9 cellular contexts compared by ENCODE assay signal in the genomic region with DNA sequence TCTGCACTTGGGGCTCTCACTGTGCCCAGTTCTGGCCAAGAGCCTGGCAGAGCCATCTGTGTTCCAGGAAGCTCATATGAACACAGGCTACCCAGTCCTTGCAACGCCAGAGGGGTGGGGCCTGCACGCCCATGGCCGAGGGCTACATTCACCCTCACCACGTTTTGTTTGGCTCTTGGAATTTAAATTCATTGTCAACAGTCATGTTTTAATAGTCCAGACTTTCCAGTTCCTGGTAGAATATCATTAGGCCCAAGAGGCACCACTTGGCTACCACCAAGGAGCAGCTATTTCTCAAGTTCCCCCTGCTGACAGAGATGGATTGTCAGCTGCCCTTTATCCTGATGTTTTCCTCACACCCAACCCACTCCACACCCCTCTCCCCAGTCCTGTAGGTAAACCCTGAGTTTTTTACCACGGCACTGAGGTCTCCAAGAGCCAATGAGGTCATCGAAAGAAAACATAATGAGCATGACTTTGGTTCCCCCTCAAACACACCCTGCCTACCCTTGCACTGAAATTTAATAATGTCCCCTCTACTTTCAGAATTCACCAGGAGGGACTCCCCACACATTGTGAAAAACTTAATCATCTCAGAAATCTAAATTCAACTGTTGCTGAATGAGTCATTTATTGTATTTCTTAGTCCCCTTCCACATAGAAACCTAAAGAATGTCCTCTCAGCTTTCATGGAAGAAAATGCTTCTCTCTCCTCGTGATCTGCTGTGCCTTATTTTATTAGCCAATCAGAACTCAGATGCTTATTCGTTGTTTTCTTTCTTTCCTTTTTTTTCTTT.
DNase-seq lines count a peak whose midpoint lies in the region; ATAC-seq and TF ChIP-seq lines count a peak whose summit lies in the region.
"Had no signal": no experiment of that assay in that cellular context is flagged by ENCODE, and none has a peak within 500 bp of the region (broad histone marks: within the 10 kb centered on the region; RNA-seq: fewer than 3 reads in every experiment).

No MANE protein-coding gene starts in this region.

- no peaks in the 10 kb centered on the region for H3K27me3 ChIP-seq in prostate gland (replicated peaks; ENCODE audit: insufficient read depth)
- H3K27me3 ChIP-seq in vagina = no peaks in the 10 kb centered on the region

- peaks cover 5% of the 10 kb centered on the region for H3K4me1 ChIP-seq in prostate gland (replicated peaks)
- H3K4me1 ChIP-seq in vagina = peaks cover 5% of the 10 kb centered on the region

- peaks cover 3% of the 10 kb centered on the region for H3K36me3 Mint-ChIP-seq in chondrocyte (ENCODE audit: low read depth)

- no peaks in the 10 kb centered on the region for H3K9me3 Mint-ChIP-seq in chondrocyte (ENCODE audit: low read depth)

- no peaks in the 10 kb centered on the region for H3K36me3 ChIP-seq in prostate gland
- no peaks in the 10 kb centered on the region for H3K36me3 ChIP-seq in vagina

- ATAC-seq in HG03378 (IDR thresholded peaks at IDR 0.05; ENCODE audit: unreplicated experiment) = peak; percentile 77

- DNase-seq in DMS153 (lab: John Stamatoyannopoulos, UW) = peak; percentile 31
- no peak for DNase-seq in DMS153 treated with DMSO at 0.1 percent for 48 hours (lab: John Stamatoyannopoulos, UW; ENCODE audit: unreplicated experiment)
- no peak for DNase-seq in chondrocyte (ENCODE audit: low spot score)
- DNase-seq in prostate gland (ENCODE audit: low spot score) = peak; percentile 96
- no peak for DNase-seq in vagina (ENCODE audit: extremely low spot score in 2 of 2)
- no peak for DNase-seq in SHP77 treated with DMSO at 0.1 percent for 48 hours (lab: John Stamatoyannopoulos, UW)
- DNase-seq in OCI-M1 (lab: John Stamatoyannopoulos, UW) = no peak

- H3K4me3 Mint-ChIP-seq in chondrocyte (ENCODE audit: unreplicated experiment) = no peak overlapping the region

- H3K27ac Mint-ChIP-seq in chondrocyte (ENCODE audit: unreplicated experiment) = peak overlapping the region; percentile 87

- 30% methylated on average over 8 of the region's 8 CpGs for WGBS in prostate gland

- intact Hi-C loops in prostate gland (cut with DNase I) (no loop called here), vagina (cut with DNase I) (no loop called here)

- peaks cover 4% of the 10 kb centered on the region for H3K27me3 Mint-ChIP-seq in chondrocyte (ENCODE audit: low read depth)

- TF ChIP-seq POLR2A in prostate gland (IDR thresholded peaks at IDR 0.05) (no peak), vagina (IDR thresholded peaks at IDR 0.05) (no peak)

- H3K9me3 ChIP-seq in prostate gland (no peaks in the 10 kb centered on the region), vagina (no peaks in the 10 kb centered on the region)

- peak; percentile 27 for TF ChIP-seq CTCF in chondrocyte (IDR thresholded peaks at IDR 0.05)
- peak in 1 of 4 experiments; percentile 4 for TF ChIP-seq CTCF in prostate gland (IDR thresholded peaks at IDR 0.05)
- no peak for TF ChIP-seq CTCF in vagina (IDR thresholded peaks at IDR 0.05)

- H3K27ac ChIP-seq in prostate gland (peak overlapping the region; percentile 72 to 74), vagina (no peak overlapping the region)

- H3K4me1 Mint-ChIP-seq in chondrocyte (ENCODE audit: low read depth) = peaks cover 21% of the 10 kb centered on the region

- H3K4me3 ChIP-seq in prostate gland (no peak overlapping the region), vagina (no peak overlapping the region)
- H3K4me3 ChIP-seq: lung had no signal

Comparison
In these comparisons a context has a peak if more than half of its experiments do, and no peak if none do; other contexts are left out.
1. DNase-seq: peak in DMS153 (single experiment) and prostate gland (single experiment); none in DMS153 treated with DMSO at 0.1 percent for 48 hours (single experiment), chondrocyte (single experiment), vagina (0 of 2), SHP77 treated with DMSO at 0.1 percent for 48 hours (single experiment) and OCI-M1 (single experiment).